ENCODE assay signal across 8 cellular contexts in genomic region chr19:3852614-3853254, GRCh38. TPM values are rescaled to one million over a fixed set of nuclear protein-coding genes. Genes with fewer than 3 reads are reported as not detected.
DNase-seq lines count a peak whose midpoint lies in the region; ATAC-seq, FAIRE-seq and TF ChIP-seq lines count a peak whose summit lies in the region.

No MANE protein-coding gene starts in this region.

- H3K9me3 ChIP-seq in H1 (ENCODE audit: insufficient read depth in 2 of 2, low read depth in 1 of 2, low read length in 1 of 2) (peaks cover 19 to 23% of the 10 kb centered on the region in 2 experiments; a peak in 3 of 4 replicates), neural progenitor cell (ENCODE audit: low read depth) (no peaks in the 10 kb centered on the region)

- no peak overlapping the region for H3K56ac ChIP-seq in H1 (replicated peaks; ENCODE audit: insufficient read length, low read depth, low read length)

- H3K36me3 Mint-ChIP-seq in CD14-positive monocyte, result no peaks in the 10 kb centered on the region
- peaks cover 61% of the 10 kb centered on the region for H3K36me3 Mint-ChIP-seq in GM23338 (ENCODE audit: low read depth)
- peaks cover 31% of the 10 kb centered on the region for H3K36me3 Mint-ChIP-seq in neural progenitor cell

- DNase-seq in CD14-positive monocyte (ENCODE audit: low spot score) (no peak), GM23338 (ENCODE audit: low spot score) (no peak), H1 (ENCODE audit: low read depth in 1 of 2, low spot score in 2 of 2) (peak in 1 of 2 experiments; percentile 59), neural progenitor cell (ENCODE audit: low spot score) (no peak), mesenteric fat pad (ENCODE audit: low spot score) (no peak)
- peak; percentile 13 to 27 for DNase-seq in stimulated activated CD4-positive, alpha-beta T cell treated with anti-CD3 and anti-CD28 coated beads, Interleukin-4, amount 100 ng/mL, for 4 hours

- no peak overlapping the region for H3K4me3 ChIP-seq in GM23338
- H3K4me3 ChIP-seq in H1 (ENCODE audit: extremely low read depth in 1 of 4, insufficient read depth in 2 of 4, low read depth in 3 of 4, low read length in 4 of 4), result no peak overlapping the region
- no peak overlapping the region for H3K4me3 ChIP-seq in neural progenitor cell

- no peak overlapping the region for H2BK12ac ChIP-seq in H1 (ENCODE audit: low read depth, low read length)

- peaks cover 5 to 28% (median 12%) of the 10 kb centered on the region in 7 donors for H3K9me3 Mint-ChIP-seq in CD14-positive monocyte
- peaks cover 42% of the 10 kb centered on the region for H3K9me3 Mint-ChIP-seq in GM23338
- peaks cover 14% of the 10 kb centered on the region for H3K9me3 Mint-ChIP-seq in neural progenitor cell

- H3K27ac Mint-ChIP-seq in CD14-positive monocyte (no peak overlapping the region), GM23338 (no peak overlapping the region), neural progenitor cell (no peak overlapping the region)

- no peaks in the 10 kb centered on the region for H4K20me1 ChIP-seq in GM23338 (replicated peaks; ENCODE audit: insufficient read depth)
- no peaks in the 10 kb centered on the region for H4K20me1 ChIP-seq in H1 (replicated peaks in 1 of 2; ENCODE audit: control insufficient read depth in 1 of 2, insufficient read depth in 2 of 2, low read length in 2 of 2)
- H4K20me1 ChIP-seq in neural progenitor cell (ENCODE audit: low read depth), result no peaks in the 10 kb centered on the region

- H3K4me1 ChIP-seq in GM23338 (ENCODE audit: insufficient read depth) (no peaks in the 10 kb centered on the region), H1 (replicated peaks in 1 of 4; ENCODE audit: control insufficient read depth in 3 of 4, insufficient read depth in 4 of 4, low read length in 3 of 4) (no peaks in the 10 kb centered on the region), neural progenitor cell (no peaks in the 10 kb centered on the region)

- no peak overlapping the region for H2AK5ac ChIP-seq in H1 (ENCODE audit: low read depth, low read length)

- no peak overlapping the region for H3K4ac ChIP-seq in H1 (replicated peaks; ENCODE audit: insufficient read length, low read depth, low read length)

- no peak overlapping the region for H4K8ac ChIP-seq in H1 (ENCODE audit: extremely low read depth, insufficient read depth, low read length)

- no peak overlapping the region for H2BK5ac ChIP-seq in H1 (ENCODE audit: low read depth, low read length)

- H3K4me1 Mint-ChIP-seq in CD14-positive monocyte (no peaks in the 10 kb centered on the region), GM23338 (no peaks in the 10 kb centered on the region), neural progenitor cell (peaks cover 2% of the 10 kb centered on the region)

- intact Hi-C loops in CD14-positive monocyte (cut with micrococcal nuclease), result no loop called here

- CTCF ChIA-PET in H1 (lab: Charles Lee; ENCODE audit: partially characterized antibody), result interaction anchor here (1.1 to 1.6 kb wide), 4 partner anchors 10 to 31 kb away, joined by 3 to 5 read pairs (median 4); no protein-coding TSS in a partner anchor

- TF ChIP-seq RAD21 in H1 (IDR thresholded peaks at IDR 0.05 in 1 of 2, conservative IDR thresholded peaks at IDR 0.05 in 1 of 2; ENCODE audit: low read depth in 2 of 2, low read length in 2 of 2), result peak; percentile 54 to 67; a peak in 3 of 4 replicates

- H3K4me3 Mint-ChIP-seq in CD14-positive monocyte (no peak overlapping the region), GM23338 (no peak overlapping the region), neural progenitor cell (no peak overlapping the region)

- POLR2A ChIA-PET in H1 (lab: Charles Lee; ENCODE audit: partially characterized antibody), result interaction anchor here (1.1 to 1.5 kb wide), 4 partner anchors 60 to 133 kb away, joined by 4 to 6 read pairs (median 4); partner anchors contain the start of gene EEF2

- TF ChIP-seq EP300 in H1 (IDR thresholded peaks at IDR 0.05; ENCODE audit: borderline replicate concordance in 1 of 2, low read depth in 2 of 2, low read length in 2 of 2), result no peak

- FAIRE-seq in H1 (lab: Jason Lieb, UNC), result no peak

- H4K91ac ChIP-seq in H1 (replicated peaks; ENCODE audit: insufficient read length, low read length), result no peak overlapping the region

- H3K18ac ChIP-seq in H1 (ENCODE audit: extremely low read depth, low read length), result no peak overlapping the region

- H3K79me2 ChIP-seq in GM23338 (replicated peaks; ENCODE audit: insufficient read depth) (no peaks in the 10 kb centered on the region), H1 (ENCODE audit: control insufficient read depth in 1 of 2, insufficient read depth in 2 of 2, low read length in 2 of 2) (no peaks in the 10 kb centered on the region), neural progenitor cell (ENCODE audit: low read depth) (no peaks in the 10 kb centered on the region)

- peak; percentile 35 for TF ChIP-seq CTCF in CD14-positive monocyte (IDR thresholded peaks at IDR 0.05)
- peak; percentile 28 to 63; a peak in 3 of 4 replicates for TF ChIP-seq CTCF in GM23338 (conservative IDR thresholded peaks at IDR 0.05; ENCODE audit: low read depth in 2 of 2)
- TF ChIP-seq CTCF in H1 (IDR thresholded peaks at IDR 0.05; ENCODE audit: control extremely low read depth in 1 of 3, insufficient read depth in 1 of 3, low read depth in 1 of 3, low read length in 3 of 3), result peak; percentile 27 to 54 (median 38)
- no peak for TF ChIP-seq CTCF in neural progenitor cell (IDR thresholded peaks at IDR 0.05)

- no peak overlapping the region for H2BK20ac ChIP-seq in H1 (ENCODE audit: low read length)

- H3K9ac ChIP-seq in H1 (replicated peaks in 1 of 4; ENCODE audit: extremely low read depth in 1 of 4, low read depth in 3 of 4, low read length in 3 of 4) (no peak overlapping the region), neural progenitor cell (no peak overlapping the region)

- peaks cover 2% of the 10 kb centered on the region; the same call in 1 of the 2 replicates for H3K79me1 ChIP-seq in H1 (ENCODE audit: low read depth, low read length)

- TF ChIP-seq POLR2A in H1 (IDR thresholded peaks at IDR 0.05; ENCODE audit: control extremely low read depth in 1 of 2, low read depth in 2 of 2, low read length in 2 of 2), result no peak

- H2AFZ ChIP-seq in GM23338 (no peak overlapping the region), H1 (ENCODE audit: low read length) (no peak overlapping the region), neural progenitor cell (replicated peaks) (no peak overlapping the region)

- H2BK15ac ChIP-seq in H1 (ENCODE audit: low read length), result no peak overlapping the region

- ATAC-seq in GM23338 (no peak), SK-N-SH treated with all-trans-retinoic acid at 6 μM for 48 hours (peak; percentile 71), GM18909 (IDR thresholded peaks at IDR 0.05; ENCODE audit: poor library complexity, unreplicated experiment) (no peak)

- no peak overlapping the region for H3K14ac ChIP-seq in H1 (ENCODE audit: insufficient read length)

- H3F3A ChIP-seq in GM23338 (replicated peaks; ENCODE audit: low read depth) (no peaks in the 10 kb centered on the region), neural progenitor cell (ENCODE audit: low read depth) (no peaks in the 10 kb centered on the region)

- 82% methylated on average over 4 of the region's 4 CpGs; no CpG with 5 or more reads in 1 of the 2 experiments for WGBS in H1 (ENCODE audit: extremely low coverage in 1 of 2, insufficient coverage in 1 of 2, insufficient read length in 1 of 2, insufficient replicate concordance in 2 of 2, low coverage in 1 of 2, low lambda C conversion rate in 2 of 2, missing lambda C conversion rate in 1 of 2), 2 experiments

- H3K27ac ChIP-seq in GM23338 (ENCODE audit: low read depth) (no peak overlapping the region), H1 (ENCODE audit: low read depth, low read length) (no peak overlapping the region), neural progenitor cell (no peak overlapping the region)

- no peak overlapping the region for H4K5ac ChIP-seq in H1 (ENCODE audit: insufficient read length, low read depth, low read length)

- peaks cover 5 to 13% (median 11%) of the 10 kb centered on the region in 3 donors for H3K27me3 Mint-ChIP-seq in CD14-positive monocyte (ENCODE audit: low read depth in 3 of 3)
- peaks cover 12% of the 10 kb centered on the region for H3K27me3 Mint-ChIP-seq in GM23338 (ENCODE audit: insufficient read depth, low read depth, poor library complexity)
- no peaks in the 10 kb centered on the region for H3K27me3 Mint-ChIP-seq in neural progenitor cell (ENCODE audit: insufficient read depth, low read depth)

- no peaks in the 10 kb centered on the region for H3K23me2 ChIP-seq in H1 (ENCODE audit: low read depth, low read length)

- H3K4me2 ChIP-seq in GM23338 (no peak overlapping the region), H1 (ENCODE audit: insufficient read depth in 1 of 2, low read depth in 2 of 2, low read length in 2 of 2) (no peak overlapping the region), neural progenitor cell (no peak overlapping the region)

- no peak overlapping the region for H2BK120ac ChIP-seq in H1 (replicated peaks; ENCODE audit: low read depth, low read length)

- H3K23ac ChIP-seq in H1 (ENCODE audit: insufficient read length), result no peak overlapping the region

- no peaks in the 10 kb centered on the region for H3K9me2 ChIP-seq in GM23338 (ENCODE audit: insufficient read depth)

- H3K27me3 ChIP-seq in GM23338 (ENCODE audit: insufficient read depth), result no peaks in the 10 kb centered on the region
- no peaks in the 10 kb centered on the region for H3K27me3 ChIP-seq in H1 (replicated peaks in 1 of 4; ENCODE audit: control insufficient read depth in 3 of 4, extremely low read depth in 1 of 4, insufficient read depth in 3 of 4, low read length in 3 of 4)
- no peaks in the 10 kb centered on the region for H3K27me3 ChIP-seq in neural progenitor cell

- H3K36me3 ChIP-seq in GM23338 (ENCODE audit: insufficient read depth), result 0 out of 2 replicates have a peak, but pooled peaks cover 4% of the 10 kb centered on the region
- peaks cover 0 to 18% (median 5%) of the 10 kb centered on the region in 4 experiments; a peak in 6 of 8 replicates for H3K36me3 ChIP-seq in H1 (ENCODE audit: control insufficient read depth in 2 of 4, insufficient read depth in 4 of 4, low read length in 3 of 4)
- no peaks in the 10 kb centered on the region for H3K36me3 ChIP-seq in neural progenitor cell

RNA-seq across cellular contexts. Expression of gene ZFR2, which starts 16.1 kb away (rescaled TPM):
- not detected for polyA plus RNA-seq in CD14-positive monocyte
- total RNA-seq in GM23338 (2014; rRNA removed; shearing (Covaris generic)), result 13.5 and 15.8 TPM in 2 replicates
- polyA plus RNA-seq in GM23338 (2016; fragmentation: Nextera tagmentation; extraction: Ambion mirVana), result 25.4 and 31.3 TPM in 2 replicates
- total RNA-seq in H1 (2021; fragmentation: NEBNext Ultra II Directional; extraction: Animal tissue kit (Norgen Biotek cat#: 25700)), result 14.5 TPM in 2 replicates
- 28.4 and 42.5 TPM in 2 replicates for polyA plus RNA-seq in H1 (2011; rRNA removed)
- 20.9 TPM for polyA plus RNA-seq in H1 (2011; cell fraction: cytosol; rRNA removed)
- polyA plus RNA-seq in H1 (2011; cell fraction: nucleus; rRNA removed), result 28.1 TPM
- polyA plus RNA-seq in H1 (2012, experiment 1 of 2), result 17.8 to 26.7 TPM (median 25.0 TPM) in 4 replicates
- 35.4 TPM for polyA plus RNA-seq in H1 (2012, experiment 2 of 2)
- 12.4 TPM for polyA plus RNA-seq in H1 (2013, experiment 1 of 2)
- 12.8 TPM for polyA plus RNA-seq in H1 (2013, experiment 2 of 2)
- polyA minus RNA-seq in H1 (2011; rRNA and poly(A)+ RNA removed), result 5.7 and 8.8 TPM in 2 replicates
- 12.0 TPM for polyA minus RNA-seq in H1 (2011; cell fraction: cytosol; rRNA and poly(A)+ RNA removed)
- 13.1 TPM for polyA minus RNA-seq in H1 (2011; cell fraction: nucleus; rRNA and poly(A)+ RNA removed)
- total RNA-seq in neural progenitor cell (ENCODE audit: low replicate concordance), result 8.9 and 20.4 TPM in 2 replicates
- total RNA-seq in mesenteric fat pad, result not detected

RNA-seq across cellular contexts. Expression of gene ATCAY, which starts 27.8 kb away (rescaled TPM):
- polyA plus RNA-seq in CD14-positive monocyte (not detected), GM23338 (2016; fragmentation: Nextera tagmentation; extraction: Ambion mirVana) (16.9 and 22.8 TPM in 2 replicates), H1 (2011; rRNA removed) (24.4 and 31.6 TPM in 2 replicates)
- total RNA-seq in GM23338 (2014; rRNA removed; shearing (Covaris generic)), result 36.4 and 45.7 TPM in 2 replicates
- total RNA-seq in H1 (2021; fragmentation: NEBNext Ultra II Directional; extraction: Animal tissue kit (Norgen Biotek cat#: 25700)), result 31.6 and 33.8 TPM in 2 replicates
- 26.5 TPM for polyA plus RNA-seq in H1 (2011; cell fraction: cytosol; rRNA removed)
- 34.4 TPM for polyA plus RNA-seq in H1 (2011; cell fraction: nucleus; rRNA removed)
- 28.1 to 33.8 TPM (median 30.3 TPM) in 4 replicates for polyA plus RNA-seq in H1 (2012, experiment 1 of 2)
- polyA plus RNA-seq in H1 (2012, experiment 2 of 2), result 27.7 TPM
- 26.2 TPM for polyA plus RNA-seq in H1 (2013, experiment 1 of 2)
- 27.0 TPM for polyA plus RNA-seq in H1 (2013, experiment 2 of 2)
- polyA minus RNA-seq in H1 (2011; rRNA and poly(A)+ RNA removed), result 26.5 and 34.8 TPM in 2 replicates
- polyA minus RNA-seq in H1 (2011; cell fraction: cytosol; rRNA and poly(A)+ RNA removed), result 35.7 TPM
- polyA minus RNA-seq in H1 (2011; cell fraction: nucleus; rRNA and poly(A)+ RNA removed), result 29.4 TPM
- total RNA-seq in neural progenitor cell (ENCODE audit: low replicate concordance) (15.8 and 23.9 TPM in 2 replicates), mesenteric fat pad (not detected)

Comparison
In these comparisons a context has a peak if more than half of its experiments do, and no peak if none do; other contexts are left out.
1. DNase-seq: peak in stimulated activated CD4-positive, alpha-beta T cell treated with anti-CD3 and anti-CD28 coated beads, Interleukin-4, amount 100 ng/mL, for 4 hours (2 of 2); none in CD14-positive monocyte (single experiment), GM23338 (single experiment), neural progenitor cell (single experiment) and mesenteric fat pad (single experiment).
2. RNA of gene ATCAY, which starts 27.8 kb away (total RNA-seq): 36.4 to 45.7 TPM in GM23338, 31.6 to 33.8 TPM in H1 and 15.8 to 23.9 TPM in neural progenitor cell; not detected in mesenteric fat pad (single experiment); every median in the first group is over 10 times any median in the second.